ENCODE assay signal across 15 cellular contexts in genomic region chr6:37456816-37457560, GRCh38. TPM values are rescaled to one million over a fixed set of nuclear protein-coding genes. Genes with fewer than 3 reads are reported as not detected.
DNase-seq lines count a peak whose midpoint lies in the region; ATAC-seq and TF ChIP-seq lines count a peak whose summit lies in the region.
"Had no signal": no experiment of that assay in that cellular context is flagged by ENCODE, and none has a peak within 500 bp of the region (broad histone marks: within the 10 kb centered on the region; RNA-seq: fewer than 3 reads in every experiment).

No MANE protein-coding gene starts in this region.

- TF ChIP-seq EP300 in gastroesophageal sphincter (IDR thresholded peaks at IDR 0.05): no peak

- H3K4me3 ChIP-seq in gastroesophageal sphincter (no peak overlapping the region), thoracic aorta (no peak overlapping the region), lower lobe of right lung (no peak overlapping the region)
- H3K4me3 ChIP-seq: BLaER1, dorsolateral prefrontal cortex had no signal

- H3K27ac ChIP-seq in gastroesophageal sphincter: no peak overlapping the region
- H3K27ac ChIP-seq in thoracic aorta: no peak overlapping the region
- H3K27ac ChIP-seq in lower lobe of right lung: no peak overlapping the region
- H3K27ac ChIP-seq: BLaER1 had no signal

- peaks cover 0 to 32% (median 0%) of the 10 kb centered on the region in 3 donors for H3K4me1 ChIP-seq in gastroesophageal sphincter
- peaks cover 0 to 13% of the 10 kb centered on the region in 2 donors for H3K4me1 ChIP-seq in thoracic aorta (ENCODE audit: control insufficient read depth in 1 of 2, low read depth in 2 of 2)
- no peaks in the 10 kb centered on the region for H3K4me1 ChIP-seq in lower lobe of right lung
- H3K4me1 ChIP-seq: BLaER1 had no signal

- ATAC-seq in Right ventricle myocardium inferior (peak; percentile 53), gastroesophageal sphincter (peak; percentile 58), thoracic aorta (ENCODE audit: insufficient number of reproducible peaks, low FRiP score, low read depth) (peak; percentile 54), lower lobe of right lung (no peak), HG03457 (IDR thresholded peaks at IDR 0.05; ENCODE audit: unreplicated experiment) (no peak), GM21367 (IDR thresholded peaks at IDR 0.05; ENCODE audit: unreplicated experiment) (no peak)
- ATAC-seq: natural killer cell treated with Interleukin-12 subunit alpha and Interleukin-12 subunit beta and Interleukin-15 and Interleukin-18, amount 100 ng/mL, for 72 hours had no signal

- TF ChIP-seq POLR2A in gastroesophageal sphincter (IDR thresholded peaks at IDR 0.05): no peak

- intact Hi-C loops in Right ventricle myocardium inferior (cut with DNase I) (no loop called here), cardiac septum (cut with DNase I) (no loop called here), lower lobe of right lung (cut with DNase I) (no loop called here)

- H3K9me3 ChIP-seq in gastroesophageal sphincter (no peaks in the 10 kb centered on the region), thoracic aorta (no peaks in the 10 kb centered on the region), lower lobe of right lung (no peaks in the 10 kb centered on the region)
- H3K9me3 ChIP-seq: BLaER1 had no signal

- TF ChIP-seq CTCF in gastroesophageal sphincter (IDR thresholded peaks at IDR 0.05): no peak
- no peak for TF ChIP-seq CTCF in thoracic aorta (IDR thresholded peaks at IDR 0.05)
- TF ChIP-seq CTCF in lower lobe of right lung (IDR thresholded peaks at IDR 0.05): no peak

- H3K36me3 ChIP-seq in gastroesophageal sphincter (peaks cover 1 to 88% of the 10 kb centered on the region in 2 donors), thoracic aorta (peaks cover 54% of the 10 kb centered on the region), lower lobe of right lung (peaks cover 98% of the 10 kb centered on the region)

- no peaks in the 10 kb centered on the region for H3K27me3 ChIP-seq in gastroesophageal sphincter
- H3K27me3 ChIP-seq in thoracic aorta (replicated peaks; ENCODE audit: insufficient read depth): no peaks in the 10 kb centered on the region
- no peaks in the 10 kb centered on the region for H3K27me3 ChIP-seq in lower lobe of right lung (ENCODE audit: low read depth)
- H3K27me3 ChIP-seq: BLaER1, dorsolateral prefrontal cortex had no signal

- WGBS in gastroesophageal sphincter (ENCODE audit: low coverage in 1 of 2), 2 donors: 9 to 35% methylated on average over 5 to 6 of the region's 6 CpGs

- no peak for DNase-seq in Right ventricle myocardium inferior (ENCODE audit: missing footprints)
- DNase-seq in cardiac septum (ENCODE audit: low spot score): no peak
- peak; percentile 33 for DNase-seq in amniotic stem cell (lab: John Stamatoyannopoulos, UW)
- no peak for DNase-seq in thoracic aorta (ENCODE audit: low spot score)
- no peak for DNase-seq in lower lobe of right lung
- DNase-seq: activated B cell treated with CpG ODN at 0.5 μM for 24 hours; KG1; NCI-H2081; stimulated activated naive CD4-positive, alpha-beta T cell had no signal

RNA-seq across cellular contexts. Expression of gene CMTR1, which starts 24.0 kb away (rescaled TPM):
- total RNA-seq in Right ventricle myocardium inferior (29.3 TPM), cardiac septum (30.4 TPM), gastroesophageal sphincter (10 to 100 TPM; 35.1 to 49.2 (median 41.4) TPM), thoracic aorta (10 to 100 TPM; 26.1 to 34.7 TPM), lower lobe of right lung (42.9 TPM)

RNA-seq across cellular contexts. Expression of gene CCDC167, which starts 42.7 kb away (rescaled TPM):
- total RNA-seq in Right ventricle myocardium inferior (27.1 TPM), cardiac septum (28.0 TPM), gastroesophageal sphincter (10 to 100 TPM; 10.6 to 16.2 (median 14.3) TPM), thoracic aorta (10 to 100 TPM; 14.4 to 20.8 TPM), lower lobe of right lung (12.7 TPM)

Comparison
In these comparisons a context has a peak if more than half of its experiments do, and no peak if none do; other contexts are left out.
1. ATAC-seq: peak in Right ventricle myocardium inferior (single experiment), gastroesophageal sphincter (single experiment) and thoracic aorta (single experiment); none in lower lobe of right lung (0 of 2), HG03457 (single experiment) and GM21367 (single experiment).